ENCODE assay signal across 9 cellular contexts in the genomic region with DNA sequence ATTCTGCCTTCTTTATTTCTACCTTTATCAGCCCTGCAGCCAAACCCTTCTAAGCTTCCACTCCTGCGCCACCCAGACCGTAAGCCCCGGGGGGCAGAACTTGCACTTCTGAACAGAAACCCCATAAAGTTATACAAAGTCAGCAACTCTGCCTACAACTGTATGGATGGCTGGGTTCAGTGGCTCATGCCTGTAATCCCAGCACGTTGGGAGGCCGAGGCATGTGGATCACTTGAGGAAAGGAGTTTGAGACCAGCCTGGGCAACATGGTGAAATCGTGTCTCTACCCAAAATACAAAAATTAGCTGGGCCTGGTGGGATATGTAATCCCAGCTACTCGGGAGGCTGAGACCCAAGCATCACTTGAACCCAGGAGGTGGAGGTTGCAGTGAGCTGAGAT. TPM values are rescaled to one million over a fixed set of nuclear protein-coding genes. Genes with fewer than 3 reads are reported as not detected.
DNase-seq lines count a peak whose midpoint lies in the region; ATAC-seq, FAIRE-seq and TF ChIP-seq lines count a peak whose summit lies in the region.
"Had no signal": no experiment of that assay in that cellular context is flagged by ENCODE, and none has a peak within 500 bp of the region (broad histone marks: within the 10 kb centered on the region; RNA-seq: fewer than 3 reads in every experiment).

No MANE protein-coding gene starts in this region.

- H3K36me3 Mint-ChIP-seq in T-helper 1 cell treated with Interleukin-12 subunit alpha and Interleukin-12 subunit beta and Interleukin-4 antibody, amounts not matched to agents 30 μg/mL and 1 μg/mL, for 36 hours (ENCODE audit: low read depth) = peaks cover 2% of the 10 kb centered on the region
- peaks cover 5% of the 10 kb centered on the region for H3K36me3 Mint-ChIP-seq in activated CD4-positive, alpha-beta memory T cell treated with anti-CD3 and anti-CD28 coated beads for 36 hours
- peaks cover 27 to 43% of the 10 kb centered on the region in 2 donors for H3K36me3 Mint-ChIP-seq in stimulated activated naive B cell treated with anti-CD40 and anti-IgM and Interleukin-4, amounts not matched to agents 10 μg/mL and 1 μg/mL and 100 μg/mL, for 72 hours

- H3K27me3 Mint-ChIP-seq in T-helper 1 cell treated with Interleukin-12 subunit alpha and Interleukin-12 subunit beta and Interleukin-4 antibody, amounts not matched to agents 30 μg/mL and 1 μg/mL, for 36 hours (ENCODE audit: low read depth) = no peaks in the 10 kb centered on the region
- no peaks in the 10 kb centered on the region for H3K27me3 Mint-ChIP-seq in activated CD4-positive, alpha-beta memory T cell treated with anti-CD3 and anti-CD28 coated beads for 36 hours
- no peaks in the 10 kb centered on the region for H3K27me3 Mint-ChIP-seq in stimulated activated naive B cell treated with anti-CD40 and anti-IgM and Interleukin-4, amounts not matched to agents 10 μg/mL and 1 μg/mL and 100 μg/mL, for 72 hours
- H3K27me3 Mint-ChIP-seq: activated CD4-positive, alpha-beta T cell treated with anti-CD3 and anti-CD28 coated beads, Interleukin-2, amount 10 ng/mL, durations not matched to agents 7 days and 5 days had no signal

- POLR2A ChIA-PET in activated CD4-positive, alpha-beta memory T cell treated with anti-CD3 and anti-CD28 coated beads for 36 hours (lab: Charles Lee) = interaction anchor here (0.8 to 1.1 kb wide), 2 partner anchors 16 to 20 kb away, joined by 3 read pairs; no protein-coding TSS in a partner anchor

- DNase-seq in T-helper 1 cell = no peak
- DNase-seq in activated CD4-positive, alpha-beta memory T cell treated with anti-CD3 and anti-CD28 coated beads for 36 hours = no peak
- DNase-seq in kidney = peak; percentile 43
- DNase-seq in stimulated activated naive B cell treated with anti-CD40 and anti-IgM and Interleukin-4, amounts not matched to agents 10 μg/mL and 1 μg/mL and 100 μg/mL, for 72 hours = no peak
- DNase-seq in GM19240 (ENCODE audit: insufficient read length, low spot score) = no peak
- DNase-seq in NK-92 (lab: John Stamatoyannopoulos, UW; ENCODE audit: unreplicated experiment) = no peak

- CTCF ChIA-PET in activated CD4-positive, alpha-beta memory T cell treated with anti-CD3 and anti-CD28 coated beads for 36 hours (lab: Charles Lee) = interaction anchor here (0.6 to 3.5 kb wide), 31 partner anchors 8 to 459 kb away, joined by 3 to 47 read pairs (median 4); partner anchors contain the start of gene RANBP3

- H3K27ac ChIP-seq in kidney (ENCODE audit: low read depth in 2 of 2, low read length in 2 of 2) = peak overlapping the region in 1 of 2 donors; percentile 91

- peak overlapping the region in 1 of 2 donors; percentile 72 for H3K9ac ChIP-seq in kidney (ENCODE audit: low read length in 2 of 2)

- no peak for FAIRE-seq in kidney (lab: Jason Lieb, UNC)

- peaks cover 34 to 41% of the 10 kb centered on the region in 2 donors for H3K4me1 ChIP-seq in kidney (ENCODE audit: control insufficient read depth in 1 of 2, insufficient read depth in 1 of 2, low read depth in 1 of 2, low read length in 2 of 2)

- H3K4me3 ChIP-seq in kidney (ENCODE audit: low read length in 2 of 2) = no peak overlapping the region

- H3K9me3 Mint-ChIP-seq in T-helper 1 cell treated with Interleukin-12 subunit alpha and Interleukin-12 subunit beta and Interleukin-4 antibody, amounts not matched to agents 30 μg/mL and 1 μg/mL, for 36 hours = no peaks in the 10 kb centered on the region
- no peaks in the 10 kb centered on the region for H3K9me3 Mint-ChIP-seq in activated CD4-positive, alpha-beta memory T cell treated with anti-CD3 and anti-CD28 coated beads for 36 hours
- H3K9me3 Mint-ChIP-seq in stimulated activated naive B cell treated with anti-CD40 and anti-IgM and Interleukin-4, amounts not matched to agents 10 μg/mL and 1 μg/mL and 100 μg/mL, for 72 hours = no peaks in the 10 kb centered on the region
- H3K9me3 Mint-ChIP-seq: activated CD4-positive, alpha-beta T cell treated with anti-CD3 and anti-CD28 coated beads, Interleukin-2, amount 10 ng/mL, durations not matched to agents 7 days and 5 days had no signal

- no peaks in the 10 kb centered on the region for H3K9me3 ChIP-seq in kidney (ENCODE audit: control insufficient read depth in 1 of 2, low read length in 2 of 2)

- no peaks in the 10 kb centered on the region for H3K36me3 ChIP-seq in kidney (ENCODE audit: control insufficient read depth in 1 of 2, insufficient read depth in 2 of 2, low read length in 2 of 2)

- intact Hi-C loops in activated CD4-positive, alpha-beta memory T cell treated with anti-CD3 and anti-CD28 coated beads for 36 hours (cut with micrococcal nuclease) = no loop called here
- intact Hi-C loops in kidney (cut with DNase I) = no loop called here

- H3K27ac Mint-ChIP-seq in T-helper 1 cell treated with Interleukin-12 subunit alpha and Interleukin-12 subunit beta and Interleukin-4 antibody, amounts not matched to agents 30 μg/mL and 1 μg/mL, for 36 hours = no peak overlapping the region
- H3K27ac Mint-ChIP-seq in activated CD4-positive, alpha-beta memory T cell treated with anti-CD3 and anti-CD28 coated beads for 36 hours = peak overlapping the region; percentile 82
- peak overlapping the region; percentile 93 for H3K27ac Mint-ChIP-seq in stimulated activated naive B cell treated with anti-CD40 and anti-IgM and Interleukin-4, amounts not matched to agents 10 μg/mL and 1 μg/mL and 100 μg/mL, for 72 hours

- no peak for ATAC-seq in stimulated activated naive B cell treated with anti-CD40 and anti-IgM and Interleukin-4, amounts not matched to agents 10 μg/mL and 1 μg/mL and 100 μg/mL, for 72 hours (replicated peaks)
- no peak for ATAC-seq in esophagus mucosa

- peaks cover 63% of the 10 kb centered on the region for H3K4me1 Mint-ChIP-seq in T-helper 1 cell treated with Interleukin-12 subunit alpha and Interleukin-12 subunit beta and Interleukin-4 antibody, amounts not matched to agents 30 μg/mL and 1 μg/mL, for 36 hours (ENCODE audit: low read depth)
- H3K4me1 Mint-ChIP-seq in activated CD4-positive, alpha-beta memory T cell treated with anti-CD3 and anti-CD28 coated beads for 36 hours (ENCODE audit: low read depth) = peaks cover 78% of the 10 kb centered on the region
- peaks cover 61 to 80% of the 10 kb centered on the region in 2 donors for H3K4me1 Mint-ChIP-seq in stimulated activated naive B cell treated with anti-CD40 and anti-IgM and Interleukin-4, amounts not matched to agents 10 μg/mL and 1 μg/mL and 100 μg/mL, for 72 hours

- TF ChIP-seq CTCF in kidney (IDR thresholded peaks at IDR 0.05; ENCODE audit: borderline replicate concordance, extremely low read depth, insufficient read depth) = no peak

- H3K4me3 Mint-ChIP-seq in T-helper 1 cell treated with Interleukin-12 subunit alpha and Interleukin-12 subunit beta and Interleukin-4 antibody, amounts not matched to agents 30 μg/mL and 1 μg/mL, for 36 hours = peak overlapping the region; percentile 42
- no peak overlapping the region for H3K4me3 Mint-ChIP-seq in activated CD4-positive, alpha-beta memory T cell treated with anti-CD3 and anti-CD28 coated beads for 36 hours
- no peak overlapping the region for H3K4me3 Mint-ChIP-seq in stimulated activated naive B cell treated with anti-CD40 and anti-IgM and Interleukin-4, amounts not matched to agents 10 μg/mL and 1 μg/mL and 100 μg/mL, for 72 hours
- H3K4me3 Mint-ChIP-seq: activated CD4-positive, alpha-beta T cell treated with anti-CD3 and anti-CD28 coated beads, Interleukin-2, amount 10 ng/mL, durations not matched to agents 7 days and 5 days had no signal

RNA-seq across cellular contexts. Expression of gene RANBP3, which starts 10.4 kb away (rescaled TPM):
- total RNA-seq in activated CD4-positive, alpha-beta memory T cell treated with anti-CD3 and anti-CD28 coated beads for 36 hours = 10 to 100 TPM; 78.1 to 81.3 TPM
- total RNA-seq in kidney = 69.7 TPM
- 33.7 TPM for polyA plus RNA-seq in kidney (ENCODE audit: insufficient read depth, low read depth, low replicate concordance)
- total RNA-seq in esophagus mucosa = 49.6 TPM

RNA-seq across cellular contexts. Expression of gene CAPS, which starts 53.5 kb away (rescaled TPM):
- total RNA-seq in activated CD4-positive, alpha-beta memory T cell treated with anti-CD3 and anti-CD28 coated beads for 36 hours = 1 to 10 TPM; 3.7 to 3.9 TPM
- 82.1 TPM for total RNA-seq in kidney
- 53.0 TPM for polyA plus RNA-seq in kidney (ENCODE audit: insufficient read depth, low read depth, low replicate concordance)
- total RNA-seq in esophagus mucosa = 2.7 TPM

Comparison
In these comparisons a context has a peak if more than half of its experiments do, and no peak if none do; other contexts are left out.
1. RNA of gene CAPS, which starts 53.5 kb away (total RNA-seq): 82.1 TPM in kidney (single experiment); 3.7 to 3.9 TPM in activated CD4-positive, alpha-beta memory T cell treated with anti-CD3 and anti-CD28 coated beads for 36 hours and 2.7 TPM in esophagus mucosa (single experiment); every median in the first group is over 10 times any median in the second.